ENCODE assay signal across 8 cellular contexts in the genomic region with DNA sequence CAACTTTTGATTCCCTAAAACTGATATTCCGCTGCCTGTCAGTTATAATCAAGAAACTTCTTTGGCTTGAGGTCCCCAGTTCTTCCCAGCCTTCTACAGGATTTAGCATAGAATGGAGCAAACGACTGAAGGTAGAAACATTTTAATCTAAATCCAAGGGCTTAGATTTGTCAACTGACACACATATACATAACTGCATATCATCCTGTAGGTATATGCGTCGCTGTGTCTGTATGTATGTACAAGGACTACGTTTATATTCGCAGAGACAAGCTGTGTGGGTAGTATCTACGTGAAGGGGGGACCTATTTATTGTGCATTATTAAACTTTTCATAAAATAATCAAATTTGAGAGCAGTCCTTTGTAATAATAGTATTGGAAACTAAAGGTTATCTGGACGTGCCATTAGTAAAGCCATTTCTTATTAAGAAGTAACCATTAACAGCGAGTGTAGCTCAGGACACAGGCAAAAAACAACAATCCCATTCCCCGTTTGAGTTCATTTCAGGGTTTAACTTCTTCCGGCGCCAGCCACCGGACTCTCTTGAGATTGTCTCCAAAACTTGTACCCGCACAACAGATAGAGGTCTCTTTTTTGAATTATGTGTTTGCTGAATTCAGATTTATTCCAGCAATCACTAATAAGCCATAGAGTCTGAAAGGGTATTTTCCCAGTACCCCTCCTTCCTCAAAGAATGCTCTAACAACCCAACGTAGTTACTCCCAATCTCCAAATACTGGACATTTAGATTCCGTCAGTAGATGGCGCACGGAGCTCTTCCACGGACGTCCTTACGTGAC. TPM values are rescaled to one million over a fixed set of nuclear protein-coding genes. Genes with fewer than 3 reads are reported as not detected.
DNase-seq lines count a peak whose midpoint lies in the region; ATAC-seq, FAIRE-seq and TF ChIP-seq lines count a peak whose summit lies in the region.

No MANE protein-coding gene starts in this region.

- peak overlapping the region; percentile 94 for H3K4me3 Mint-ChIP-seq in progenitor cell of endocrine pancreas (ENCODE audit: low read depth)

- H3K27me3 ChIP-seq in adipocyte (replicated peaks; ENCODE audit: control insufficient read depth, insufficient read depth, low read length) (no peaks in the 10 kb centered on the region), left ventricle myocardium inferior (ENCODE audit: low read depth) (no peaks in the 10 kb centered on the region)

- H3K9ac ChIP-seq in adipocyte (ENCODE audit: low read length) = peak overlapping the region; percentile 91

- H3K4me1 Mint-ChIP-seq in progenitor cell of endocrine pancreas (ENCODE audit: low read depth) = peaks cover 28% of the 10 kb centered on the region

- intact Hi-C loops in OCI-LY7 (cut with micrococcal nuclease; ENCODE audit: unreplicated experiment) (loop anchor here (1.0 to 10.0 kb wide), 5 partner anchors 260 to 697 kb away; no protein-coding TSS in a partner anchor), left ventricle myocardium inferior (cut with micrococcal nuclease) (loop anchor here (10.0 kb wide), 1 partner anchor 320 kb away; no protein-coding TSS in a partner anchor)

- TF ChIP-seq CTCF in OCI-LY7 (conservative IDR thresholded peaks at IDR 0.05; ENCODE audit: low read length) (peak; percentile 98), left ventricle myocardium inferior (IDR thresholded peaks at IDR 0.05; ENCODE audit: borderline replicate concordance) (peak; percentile 83), progenitor cell of endocrine pancreas (IDR thresholded peaks at IDR 0.05; ENCODE audit: unreplicated experiment) (peak; percentile 79)

- peak overlapping the region; percentile 99 for H3K4me2 ChIP-seq in OCI-LY7 (ENCODE audit: low read length)

- peak; percentile 22 for ATAC-seq in GM18520 (IDR thresholded peaks at IDR 0.05; ENCODE audit: unreplicated experiment)
- ATAC-seq in GM19023 (IDR thresholded peaks at IDR 0.05; ENCODE audit: unreplicated experiment) = no peak

- peak overlapping the region; percentile 73 for H3K4me3 ChIP-seq in OCI-LY7 (ENCODE audit: low read depth, low read length, poor library complexity, severe bottlenecking)
- H3K4me3 ChIP-seq in adipocyte (ENCODE audit: low read length) = peak overlapping the region; percentile 98
- H3K4me3 ChIP-seq in left ventricle myocardium inferior = peak overlapping the region; percentile 95

- H3K9me3 ChIP-seq in OCI-LY7 (ENCODE audit: low read length) = no peaks in the 10 kb centered on the region
- no peaks in the 10 kb centered on the region for H3K9me3 ChIP-seq in adipocyte (ENCODE audit: control insufficient read depth, low read length)
- H3K9me3 ChIP-seq in left ventricle myocardium inferior (replicated peaks) = no peaks in the 10 kb centered on the region

- DNase-seq in Ammon's horn (ENCODE audit: low spot score) (peak; percentile 90), HTR-8/SVneo (ENCODE audit: insufficient read length, low spot score) (peak; percentile 21), OCI-LY7 (ENCODE audit: low spot score) (peak; percentile 75), adipocyte (ENCODE audit: low read depth) (peak; percentile 91), left ventricle myocardium inferior (peak; percentile 22), progenitor cell of endocrine pancreas (ENCODE audit: low spot score, unreplicated experiment) (peak; percentile 18)

- no peak for FAIRE-seq in HTR-8/SVneo (lab: Jason Lieb, UNC)

- no peaks in the 10 kb centered on the region for H3K9me3 Mint-ChIP-seq in progenitor cell of endocrine pancreas (ENCODE audit: low read depth)

- peaks cover 24% of the 10 kb centered on the region for H3K27me3 Mint-ChIP-seq in progenitor cell of endocrine pancreas

- H2AFZ ChIP-seq in OCI-LY7 (ENCODE audit: low read length) = peak overlapping the region; percentile 98; the same call in 1 of the 2 replicates

- no peaks in the 10 kb centered on the region for H3K9me2 ChIP-seq in OCI-LY7 (ENCODE audit: insufficient read depth, low read length)

- H4K20me1 ChIP-seq in OCI-LY7 (ENCODE audit: insufficient read depth, low read length) = no peaks in the 10 kb centered on the region

- no peaks in the 10 kb centered on the region for H3K36me3 Mint-ChIP-seq in progenitor cell of endocrine pancreas (ENCODE audit: insufficient read depth)

- peaks cover 20% of the 10 kb centered on the region for H3K4me1 ChIP-seq in OCI-LY7 (ENCODE audit: insufficient read depth, low read length, poor library complexity, severe bottlenecking)
- peaks cover 18% of the 10 kb centered on the region for H3K4me1 ChIP-seq in adipocyte (ENCODE audit: control insufficient read depth, insufficient read depth, low read length)
- H3K4me1 ChIP-seq in left ventricle myocardium inferior = peaks cover 46% of the 10 kb centered on the region

- CTCF ChIA-PET in OCI-LY7 (lab: Charles Lee; ENCODE audit: unreplicated experiment) = interaction anchor here (1.3 kb wide), 1 partner anchor 317 kb away, joined by 3 read pairs; no protein-coding TSS in a partner anchor

- H3K36me3 ChIP-seq in OCI-LY7 (ENCODE audit: insufficient read depth, low read length) (no peaks in the 10 kb centered on the region), adipocyte (ENCODE audit: control insufficient read depth, insufficient read depth, low read length, severe bottlenecking) (no peaks in the 10 kb centered on the region), left ventricle myocardium inferior (no peaks in the 10 kb centered on the region)

- POLR2A ChIA-PET in OCI-LY7 (lab: Charles Lee) = interaction anchor here (0.7 to 1.4 kb wide), 4 partner anchors 14 to 769 kb away, joined by 3 to 5 read pairs (median 3); partner anchors contain the start of gene FOCAD

- peak overlapping the region; percentile 15 for H3K27ac Mint-ChIP-seq in progenitor cell of endocrine pancreas

- no TSS peak for BruUV-seq in OCI-LY7 (replicated peaks; lab: Mats Ljungman, UMichigan)

- H3K27ac ChIP-seq in OCI-LY7 (ENCODE audit: low read depth, low read length, poor library complexity, severe bottlenecking) = no peak overlapping the region
- H3K27ac ChIP-seq in left ventricle myocardium inferior (replicated peaks) = peak overlapping the region; percentile 95

- no peaks in the 10 kb centered on the region for H3K79me2 ChIP-seq in OCI-LY7 (ENCODE audit: insufficient read depth, low read depth, low read length)

RNA-seq across cellular contexts. Expression of gene MLLT3, which starts 2.1 kb away (rescaled TPM):
- total RNA-seq in OCI-LY7 (2014; rRNA removed; shearing (Covaris generic)) = 7.1 and 7.8 TPM in 2 replicates
- total RNA-seq in OCI-LY7 (2022) (9.9 and 10.0 TPM in 2 replicates), left ventricle myocardium inferior (17.5 TPM), progenitor cell of endocrine pancreas (23.8 and 25.8 TPM in 2 replicates)

RNA-seq across cellular contexts. Expression of gene FOCAD, which starts 59.7 kb away (rescaled TPM):
- total RNA-seq in OCI-LY7 (2014; rRNA removed; shearing (Covaris generic)) = 12.4 and 13.8 TPM in 2 replicates
- total RNA-seq in OCI-LY7 (2022) (16.6 and 18.5 TPM in 2 replicates), left ventricle myocardium inferior (29.0 TPM), progenitor cell of endocrine pancreas (65.6 and 68.2 TPM in 2 replicates)

Comparison
In these comparisons a context has a peak if more than half of its experiments do, and no peak if none do; other contexts are left out.
1. DNase-seq: peak in every context shown above with its lines; median percentile 91 in adipocyte; 90 in Ammon's horn; 75 in OCI-LY7; 22 in left ventricle myocardium inferior; 21 in HTR-8/SVneo; 18 in progenitor cell of endocrine pancreas.